In genomic region chr9:37983381-37984067, GRCh38 we compare ENCODE assay signal across 31 cellular contexts.
"Had no signal": no experiment of that assay in that cellular context is flagged by ENCODE, and none has a peak within 500 bp of the region (broad histone marks: within the 10 kb centered on the region; RNA-seq: fewer than 3 reads in every experiment).

No MANE protein-coding gene starts in this region.

- ATAC-seq: heart right ventricle; left lung; natural killer cell; sciatic nerve; stimulated activated effector memory CD8-positive, alpha-beta T cell treated with anti-CD3 and anti-CD28 coated beads, Interleukin-12 subunit alpha, Interleukin-12 subunit beta, amount 100 ng/mL, for 72 hours had no signal

- H3K4me3 ChIP-seq: ascending aorta, cardiac muscle cell, esophagus squamous epithelium, heart right ventricle, left lung, lower lobe of right lung, prostate gland, skin epidermis, tibial artery had no signal

- H3K27ac Mint-ChIP-seq: activated CD4-positive, alpha-beta memory T cell treated with anti-CD3 and anti-CD28 coated beads for 36 hours; activated naive CD4-positive, alpha-beta T cell treated with anti-CD3 and anti-CD28 coated beads, Interleukin-2, amount 10 ng/mL, durations not matched to agents 7 days and 5 days; activated naive CD8-positive, alpha-beta T cell treated with anti-CD3 and anti-CD28 coated beads, Interleukin-2, amount 10 ng/mL, durations not matched to agents 7 days and 5 days; natural killer cell; stimulated activated effector memory CD8-positive, alpha-beta T cell treated with anti-CD3 and anti-CD28 coated beads, Interleukin-12 subunit alpha, Interleukin-12 subunit beta, amount 100 ng/mL, for 72 hours; stimulated activated naive CD8-positive, alpha-beta T cell treated with anti-CD3 and anti-CD28 coated beads, Interleukin-15, Interleukin-2, amounts not matched to agents 100 ng/mL and 50 ng/mL, for 24 hours; T-helper 1 cell treated with Interleukin-12 subunit alpha and Interleukin-12 subunit beta and Interleukin-4 antibody, amounts not matched to agents 30 μg/mL and 1 μg/mL, for 36 hours had no signal

- H3K27ac ChIP-seq: ascending aorta, cardiac muscle cell, left lung, lower lobe of right lung, prostate gland, tibial artery had no signal

- H3K36me3 Mint-ChIP-seq: activated CD4-positive, alpha-beta memory T cell treated with anti-CD3 and anti-CD28 coated beads for 36 hours; activated naive CD4-positive, alpha-beta T cell treated with anti-CD3 and anti-CD28 coated beads, Interleukin-2, amount 10 ng/mL, durations not matched to agents 7 days and 5 days; activated naive CD8-positive, alpha-beta T cell treated with anti-CD3 and anti-CD28 coated beads, Interleukin-2, amount 10 ng/mL, durations not matched to agents 7 days and 5 days; natural killer cell; stimulated activated effector memory CD8-positive, alpha-beta T cell treated with anti-CD3 and anti-CD28 coated beads, Interleukin-12 subunit alpha, Interleukin-12 subunit beta, amount 100 ng/mL, for 72 hours had no signal

- H3K9me3 ChIP-seq: ascending aorta, esophagus squamous epithelium, heart right ventricle, left lung, lower lobe of right lung, prostate gland, tibial artery had no signal

- H3K9me3 Mint-ChIP-seq: activated CD4-positive, alpha-beta memory T cell treated with anti-CD3 and anti-CD28 coated beads for 36 hours; activated CD4-positive, alpha-beta T cell treated with anti-CD3 and anti-CD28 coated beads, Interleukin-2, amount 10 ng/mL, durations not matched to agents 24 days and 14 days; activated naive CD4-positive, alpha-beta T cell treated with anti-CD3 and anti-CD28 coated beads, Interleukin-2, amount 10 ng/mL, durations not matched to agents 7 days and 5 days; activated naive CD8-positive, alpha-beta T cell treated with anti-CD3 and anti-CD28 coated beads, Interleukin-2, amount 10 ng/mL, durations not matched to agents 7 days and 5 days; natural killer cell; stimulated activated effector memory CD8-positive, alpha-beta T cell treated with anti-CD3 and anti-CD28 coated beads, Interleukin-12 subunit alpha, Interleukin-12 subunit beta, amount 100 ng/mL, for 72 hours; stimulated activated naive CD8-positive, alpha-beta T cell treated with anti-CD3 and anti-CD28 coated beads, Interleukin-15, Interleukin-2, amounts not matched to agents 100 ng/mL and 50 ng/mL, for 24 hours; T-helper 1 cell treated with Interleukin-12 subunit alpha and Interleukin-12 subunit beta and Interleukin-4 antibody, amounts not matched to agents 30 μg/mL and 1 μg/mL, for 36 hours had no signal

- H3K27me3 ChIP-seq: ascending aorta, cardiac muscle cell, esophagus squamous epithelium, heart right ventricle, left lung, tibial artery had no signal

- H3K27me3 Mint-ChIP-seq: activated CD4-positive, alpha-beta memory T cell treated with anti-CD3 and anti-CD28 coated beads for 36 hours; activated CD4-positive, alpha-beta T cell treated with anti-CD3 and anti-CD28 coated beads, Interleukin-2, amount 10 ng/mL, durations not matched to agents 24 days and 14 days; activated naive CD8-positive, alpha-beta T cell treated with anti-CD3 and anti-CD28 coated beads, Interleukin-2, amount 10 ng/mL, durations not matched to agents 7 days and 5 days; brain; stimulated activated naive CD8-positive, alpha-beta T cell treated with anti-CD3 and anti-CD28 coated beads, Interleukin-15, Interleukin-2, amounts not matched to agents 100 ng/mL and 50 ng/mL, for 24 hours had no signal

- H3K36me3 ChIP-seq: ascending aorta, cardiac muscle cell, esophagus squamous epithelium, heart right ventricle, left lung, lower lobe of right lung, prostate gland, tibial artery had no signal

- H3K4me1 ChIP-seq: ascending aorta, prostate gland had no signal

- DNase-seq: activated CD4-positive, alpha-beta memory T cell treated with anti-CD3 and anti-CD28 coated beads for 36 hours; activated CD4-positive, alpha-beta T cell treated with anti-CD3 and anti-CD28 coated beads, Interleukin-2, amount 10 ng/mL, durations not matched to agents 24 days and 14 days; activated CD4-positive, CD25-positive, alpha-beta regulatory T cell treated with anti-CD3 and anti-CD28 coated beads, Interleukin-2, amount 50 U/mL, for 72 hours; activated CD8-positive, alpha-beta memory T cell treated with anti-CD3 and anti-CD28 coated beads, Interleukin-2, amount 50 U/mL, for 4 hours; activated gamma-delta T cell; activated naive CD4-positive, alpha-beta T cell treated with anti-CD3 and anti-CD28 coated beads, Interleukin-2, amount 10 ng/mL, durations not matched to agents 7 days and 5 days; activated naive CD8-positive, alpha-beta T cell treated with anti-CD3 and anti-CD28 coated beads, Interleukin-2, amount 10 ng/mL, durations not matched to agents 7 days and 5 days; activated T-cell treated with anti-CD3 and anti-CD28 coated beads, Interleukin-2, amount 50 U/mL, for 1 hour; cortex of kidney; esophagus squamous epithelium; foreskin melanocyte; heart right ventricle; kidney glomerular epithelial cell; left lung; lower lobe of right lung; mesendoderm; natural killer cell; retina; stimulated activated CD4-positive, alpha-beta T cell treated with anti-CD3 and anti-CD28 coated beads, Interleukin-12 subunit alpha, Interleukin-12 subunit beta, amount 100 ng/mL, for 4 hours; stimulated activated CD4-positive, alpha-beta T cell treated with anti-CD3 and anti-CD28 coated beads, Interleukin-4, amount 100 ng/mL, for 1 hour; T-helper 9 cell; tibial artery had no signal

- H3K4me3 Mint-ChIP-seq: activated CD4-positive, alpha-beta memory T cell treated with anti-CD3 and anti-CD28 coated beads for 36 hours; activated CD4-positive, alpha-beta T cell treated with anti-CD3 and anti-CD28 coated beads, Interleukin-2, amount 10 ng/mL, durations not matched to agents 24 days and 14 days; activated naive CD4-positive, alpha-beta T cell treated with anti-CD3 and anti-CD28 coated beads, Interleukin-2, amount 10 ng/mL, durations not matched to agents 7 days and 5 days; activated naive CD8-positive, alpha-beta T cell treated with anti-CD3 and anti-CD28 coated beads, Interleukin-2, amount 10 ng/mL, durations not matched to agents 7 days and 5 days; brain; natural killer cell; stimulated activated effector memory CD8-positive, alpha-beta T cell treated with anti-CD3 and anti-CD28 coated beads, Interleukin-12 subunit alpha, Interleukin-12 subunit beta, amount 100 ng/mL, for 72 hours; stimulated activated naive CD8-positive, alpha-beta T cell treated with anti-CD3 and anti-CD28 coated beads, Interleukin-15, Interleukin-2, amounts not matched to agents 100 ng/mL and 50 ng/mL, for 24 hours; T-helper 1 cell treated with Interleukin-12 subunit alpha and Interleukin-12 subunit beta and Interleukin-4 antibody, amounts not matched to agents 30 μg/mL and 1 μg/mL, for 36 hours had no signal
